In the genomic region with DNA sequence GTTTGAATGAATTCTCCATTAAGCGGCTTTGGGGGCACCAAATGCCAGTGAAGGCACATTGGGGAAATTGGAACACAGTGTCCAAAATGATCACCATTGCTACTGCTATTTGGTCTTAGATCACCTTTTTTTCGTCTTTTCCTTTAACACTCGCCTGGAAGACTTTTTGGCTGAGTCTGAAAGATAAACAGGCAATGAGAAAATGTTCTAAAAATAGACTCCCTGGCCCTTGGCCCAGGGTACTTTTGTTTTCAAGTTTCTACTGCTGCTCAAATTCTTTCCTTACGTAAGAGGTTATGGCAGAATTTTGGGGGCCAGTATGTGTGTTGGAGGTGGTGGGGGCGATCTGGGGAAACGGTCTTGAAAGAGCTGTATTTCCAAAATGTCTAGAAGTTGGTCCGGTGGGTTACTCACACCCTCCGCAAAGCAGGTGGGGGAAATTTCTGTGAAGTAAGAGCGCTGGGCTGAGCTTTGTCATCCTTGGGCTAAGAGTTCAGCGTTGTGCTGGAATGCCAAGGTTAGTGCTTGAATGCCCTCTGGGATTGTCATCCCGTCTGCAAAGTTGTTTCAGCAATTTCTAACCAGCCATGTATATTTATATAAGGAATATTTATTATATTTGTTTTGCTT, we compare ENCODE assay signal across 1 cellular context.
A peak's percentile ranks its signal among the peaks of the same experiment; 100 is the strongest.
TF ChIP-seq lines count a peak whose summit lies in the region.

No MANE protein-coding gene starts in this region.

TF ChIP-seq in SK-N-SH, 30 proteins besides CTCF, POLR2A, EP300 and RAD21 (continued from another document):
- TF ChIP-seq IRF3 (IDR thresholded peaks at IDR 0.05; ENCODE audit: low read depth, low read length) (no peak), JUND (IDR thresholded peaks at IDR 0.05) (no peak), EZH2phosphoT487 (IDR thresholded peaks at IDR 0.05; ENCODE audit: borderline replicate concordance, low read depth) (no peak), FOXM1 (IDR thresholded peaks at IDR 0.05; ENCODE audit: low read depth) (no peak), MXI1 (IDR thresholded peaks at IDR 0.05; ENCODE audit: low read depth, low read length) (no peak), SMC3 (IDR thresholded peaks at IDR 0.05; ENCODE audit: low read depth, low read length) (no peak), FOXJ3 (CRISPR knock-in tag; IDR thresholded peaks at IDR 0.05) (no peak), TCF12 (IDR thresholded peaks at IDR 0.05) (0 out of 2 replicates have a peak, but pooled peaks have one; percentile 11), MEF2A (IDR thresholded peaks at IDR 0.05; ENCODE audit: borderline replicate concordance, low read depth) (peak; percentile 94), FOSL2 (IDR thresholded peaks at IDR 0.05; ENCODE audit: borderline replicate concordance, low read depth) (no peak), NFIC (IDR thresholded peaks at IDR 0.05; ENCODE audit: borderline replicate concordance) (0 out of 2 replicates have a peak, but pooled peaks have one; percentile 9), POLR2AphosphoS5 (IDR thresholded peaks at IDR 0.05; ENCODE audit: low read depth, low read length) (no peak), YY1 (IDR thresholded peaks at IDR 0.05; ENCODE audit: low read depth) (no peak), TAF1 (IDR thresholded peaks at IDR 0.05; ENCODE audit: borderline replicate concordance, low read depth, low read length) (no peak)
- TF ChIP-seq, protein P1, sequence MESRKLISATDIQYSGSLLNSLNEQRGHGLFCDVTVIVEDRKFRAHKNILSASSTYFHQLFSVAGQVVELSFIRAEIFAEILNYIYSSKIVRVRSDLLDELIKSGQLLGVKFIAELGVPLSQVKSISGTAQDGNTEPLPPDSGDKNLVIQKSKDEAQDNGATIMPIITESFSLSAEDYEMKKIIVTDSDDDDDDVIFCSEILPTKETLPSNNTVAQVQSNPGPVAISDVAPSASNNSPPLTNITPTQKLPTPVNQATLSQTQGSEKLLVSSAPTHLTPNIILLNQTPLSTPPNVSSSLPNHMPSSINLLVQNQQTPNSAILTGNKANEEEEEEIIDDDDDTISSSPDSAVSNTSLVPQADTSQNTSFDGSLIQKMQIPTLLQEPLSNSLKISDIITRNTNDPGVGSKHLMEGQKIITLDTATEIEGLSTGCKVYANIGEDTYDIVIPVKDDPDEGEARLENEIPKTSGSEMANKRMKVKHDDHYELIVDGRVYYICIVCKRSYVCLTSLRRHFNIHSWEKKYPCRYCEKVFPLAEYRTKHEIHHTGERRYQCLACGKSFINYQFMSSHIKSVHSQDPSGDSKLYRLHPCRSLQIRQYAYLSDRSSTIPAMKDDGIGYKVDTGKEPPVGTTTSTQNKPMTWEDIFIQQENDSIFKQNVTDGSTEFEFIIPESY (IDR thresholded peaks at IDR 0.05; ENCODE audit: borderline replicate concordance, low read depth), result no peak
